In the genomic region with DNA sequence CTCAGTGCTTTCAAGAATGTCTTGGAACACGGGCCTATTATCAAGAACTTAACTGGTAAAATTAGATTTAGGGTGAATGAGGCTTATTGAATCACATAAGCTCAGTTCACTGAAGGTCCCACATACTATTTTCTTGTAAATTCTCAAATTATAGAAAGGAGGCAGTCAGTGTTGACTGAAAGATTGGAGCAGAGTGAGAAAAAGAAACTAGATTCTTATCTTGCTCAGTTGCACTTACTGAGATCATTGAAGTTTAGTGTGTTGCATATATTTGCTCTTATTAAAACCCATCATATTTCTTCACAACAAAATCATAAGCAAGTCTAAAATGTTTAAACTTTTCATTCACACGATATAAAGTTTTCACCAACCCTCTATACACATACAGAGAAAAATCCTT, we compare ENCODE assay signal across 22 cellular contexts. TPM values are rescaled to one million over a fixed set of nuclear protein-coding genes. Genes with fewer than 3 reads are reported as not detected.
DNase-seq lines count a peak whose midpoint lies in the region; ATAC-seq and TF ChIP-seq lines count a peak whose summit lies in the region.
"Had no signal": no experiment of that assay in that cellular context is flagged by ENCODE, and none has a peak within 500 bp of the region (broad histone marks: within the 10 kb centered on the region; RNA-seq: fewer than 3 reads in every experiment).

No MANE protein-coding gene starts in this region.

- no peak overlapping the region for H3K4me3 ChIP-seq in DND-41 (ENCODE audit: low read depth in 1 of 2, low read length in 2 of 2)
- H3K4me3 ChIP-seq: HAP-1, left ventricle myocardium inferior, pancreas had no signal

- H3K27ac ChIP-seq in DND-41 (ENCODE audit: low read length): peak overlapping the region; percentile 72
- H3K27ac ChIP-seq: left ventricle myocardium inferior, pancreas had no signal

- ATAC-seq in activated CD8-positive, alpha-beta memory T cell treated with anti-CD3 and anti-CD28 coated beads, Interleukin-2, amount 10 ng/mL, durations not matched to agents 7 days and 5 days: peak; percentile 18
- ATAC-seq in DND-41 (ENCODE audit: insufficient read depth, low read depth) (peak; percentile 55), HG03457 (IDR thresholded peaks at IDR 0.05; ENCODE audit: unreplicated experiment) (no peak)
- ATAC-seq in activated CD8-positive, alpha-beta T cell treated with anti-CD3 and anti-CD28 coated beads for 36 hours: no peak
- ATAC-seq in naive thymus-derived CD8-positive, alpha-beta T cell: no peak
- ATAC-seq: pancreas; stimulated activated naive B cell treated with anti-CD40 and anti-IgM and Interleukin-4, amounts not matched to agents 10 μg/mL and 1 μg/mL and 100 μg/mL, for 72 hours had no signal

- peak overlapping the region; percentile 68 for H3K4me2 ChIP-seq in DND-41 (ENCODE audit: insufficient read depth, low read length)

- intact Hi-C loops in activated CD8-positive, alpha-beta T cell treated with anti-CD3 and anti-CD28 coated beads for 36 hours (cut with micrococcal nuclease): no loop called here

- peaks cover 2% of the 10 kb centered on the region for H3K9me3 ChIP-seq in DND-41 (ENCODE audit: insufficient read depth, low read length, severe bottlenecking)
- H3K9me3 ChIP-seq: HAP-1, pancreas had no signal

- H3K27me3 Mint-ChIP-seq in activated CD8-positive, alpha-beta memory T cell treated with anti-CD3 and anti-CD28 coated beads, Interleukin-2, amount 10 ng/mL, durations not matched to agents 7 days and 5 days: no peaks in the 10 kb centered on the region
- no peaks in the 10 kb centered on the region for H3K27me3 Mint-ChIP-seq in activated CD8-positive, alpha-beta T cell treated with anti-CD3 and anti-CD28 coated beads for 36 hours
- H3K27me3 Mint-ChIP-seq in naive thymus-derived CD8-positive, alpha-beta T cell: peaks cover 0 to 4% (median 0%) of the 10 kb centered on the region in 5 donors

- TF ChIP-seq CTCF in DND-41 (IDR thresholded peaks at IDR 0.05; ENCODE audit: borderline replicate concordance, extremely low read depth, low read length, poor library complexity, severe bottlenecking): peak; percentile 8
- TF ChIP-seq CTCF in activated CD8-positive, alpha-beta T cell treated with anti-CD3 and anti-CD28 coated beads for 36 hours (IDR thresholded peaks at IDR 0.05): no peak

- H2AFZ ChIP-seq in DND-41 (ENCODE audit: low read depth, low read length): peak overlapping the region; percentile 51; the same call in 1 of the 2 replicates

- H4K20me1 ChIP-seq in DND-41 (ENCODE audit: insufficient read depth, low read length): no peaks in the 10 kb centered on the region

- H3K79me2 ChIP-seq in DND-41 (ENCODE audit: insufficient read depth, low read length): peaks cover 28% of the 10 kb centered on the region

- no peak for DNase-seq in activated CD8-positive, alpha-beta memory T cell treated with anti-CD3 and anti-CD28 coated beads, Interleukin-2, amount 10 ng/mL, durations not matched to agents 7 days and 5 days
- no peak for DNase-seq in activated CD8-positive, alpha-beta memory T cell treated with anti-CD3 and anti-CD28 coated beads for 24 hours
- DNase-seq in DND-41: no peak
- no peak for DNase-seq in activated CD8-positive, alpha-beta T cell treated with anti-CD3 and anti-CD28 coated beads for 36 hours
- peak in 1 of 10 donors; percentile 15 for DNase-seq in naive thymus-derived CD8-positive, alpha-beta T cell
- DNase-seq in DMS114 treated with DMSO at 0.1 percent for 48 hours (lab: John Stamatoyannopoulos, UW; ENCODE audit: unreplicated experiment): no peak
- no peak for DNase-seq in NCI-H146 treated with DMSO at 0.1 percent for 48 hours (lab: John Stamatoyannopoulos, UW; ENCODE audit: unreplicated experiment)
- DNase-seq: activated CD4-positive, CD25-positive, alpha-beta regulatory T cell treated with anti-CD3 and anti-CD28 coated beads, Interleukin-2, amount 50 U/mL, for 72 hours; activated gamma-delta T cell treated with Interleukin-2 at 50 U/mL for 16 hours; anterior cingulate cortex; C1 segment of cervical spinal cord; cortex of kidney; hypothalamus; left ventricle myocardium inferior; NCI-H1417; NCI-H2081 treated with DMSO at 0.1 percent for 48 hours; NCI-H345; nephron progenitor cell; pancreas; stimulated activated naive B cell treated with anti-CD40 and anti-IgM and Interleukin-4, amounts not matched to agents 10 μg/mL and 1 μg/mL and 100 μg/mL, for 72 hours had no signal

- H3K4me3 Mint-ChIP-seq in activated CD8-positive, alpha-beta memory T cell treated with anti-CD3 and anti-CD28 coated beads, Interleukin-2, amount 10 ng/mL, durations not matched to agents 7 days and 5 days: no peak overlapping the region
- H3K4me3 Mint-ChIP-seq in activated CD8-positive, alpha-beta T cell treated with anti-CD3 and anti-CD28 coated beads for 36 hours: no peak overlapping the region
- H3K4me3 Mint-ChIP-seq in naive thymus-derived CD8-positive, alpha-beta T cell: no peak overlapping the region
- H3K4me3 Mint-ChIP-seq: nephron progenitor cell; stimulated activated naive B cell treated with anti-CD40 and anti-IgM and Interleukin-4, amounts not matched to agents 10 μg/mL and 1 μg/mL and 100 μg/mL, for 72 hours had no signal

- H3K4me1 Mint-ChIP-seq in activated CD8-positive, alpha-beta memory T cell treated with anti-CD3 and anti-CD28 coated beads, Interleukin-2, amount 10 ng/mL, durations not matched to agents 7 days and 5 days: peaks cover 59% of the 10 kb centered on the region
- peaks cover 61% of the 10 kb centered on the region for H3K4me1 Mint-ChIP-seq in activated CD8-positive, alpha-beta T cell treated with anti-CD3 and anti-CD28 coated beads for 36 hours (ENCODE audit: low read depth)
- peaks cover 6 to 46% (median 25%) of the 10 kb centered on the region in 4 donors for H3K4me1 Mint-ChIP-seq in naive thymus-derived CD8-positive, alpha-beta T cell

- CTCF ChIA-PET in activated CD8-positive, alpha-beta memory T cell treated with anti-CD3 and anti-CD28 coated beads, Interleukin-2, amount 10 ng/mL, durations not matched to agents 7 days and 5 days (lab: Charles Lee): interaction anchor here (0.7 to 2.1 kb wide), 3 partner anchors 11 to 32 kb away, joined by 3 to 6 read pairs (median 4); no protein-coding TSS in a partner anchor
- CTCF ChIA-PET in activated CD8-positive, alpha-beta T cell treated with anti-CD3 and anti-CD28 coated beads for 36 hours (lab: Charles Lee): interaction anchor here (1.0 to 2.4 kb wide), 7 partner anchors 13 to 487 kb away, joined by 3 to 5 read pairs (median 3); a partner anchor contains a TSS

- H3K4me1 ChIP-seq in DND-41 (ENCODE audit: insufficient read depth, low read length): peaks cover 61% of the 10 kb centered on the region
- H3K4me1 ChIP-seq: left ventricle myocardium inferior had no signal

- peaks cover 9% of the 10 kb centered on the region for H3K36me3 ChIP-seq in DND-41 (ENCODE audit: insufficient read depth, low read length)
- H3K36me3 ChIP-seq: HAP-1, left ventricle myocardium inferior, pancreas had no signal

- H3K36me3 Mint-ChIP-seq in activated CD8-positive, alpha-beta memory T cell treated with anti-CD3 and anti-CD28 coated beads, Interleukin-2, amount 10 ng/mL, durations not matched to agents 7 days and 5 days: peaks cover 26% of the 10 kb centered on the region
- peaks cover 3% of the 10 kb centered on the region for H3K36me3 Mint-ChIP-seq in activated CD8-positive, alpha-beta T cell treated with anti-CD3 and anti-CD28 coated beads for 36 hours (ENCODE audit: low read depth)
- H3K36me3 Mint-ChIP-seq in naive thymus-derived CD8-positive, alpha-beta T cell: peaks cover 0 to 7% (median 3%) of the 10 kb centered on the region in 3 donors

- no peaks in the 10 kb centered on the region for H3K27me3 ChIP-seq in DND-41 (ENCODE audit: insufficient read depth, low read length, poor library complexity)
- H3K27me3 ChIP-seq: pancreas had no signal

- H3K9ac ChIP-seq in DND-41 (ENCODE audit: low read depth, low read length): peak overlapping the region; percentile 44

- peaks cover 7% of the 10 kb centered on the region for H3K9me3 Mint-ChIP-seq in activated CD8-positive, alpha-beta memory T cell treated with anti-CD3 and anti-CD28 coated beads, Interleukin-2, amount 10 ng/mL, durations not matched to agents 7 days and 5 days (ENCODE audit: low read depth)
- H3K9me3 Mint-ChIP-seq in activated CD8-positive, alpha-beta T cell treated with anti-CD3 and anti-CD28 coated beads for 36 hours: peaks cover 6% of the 10 kb centered on the region
- peaks cover 0 to 15% (median 7%) of the 10 kb centered on the region in 9 donors for H3K9me3 Mint-ChIP-seq in naive thymus-derived CD8-positive, alpha-beta T cell

- H3K27ac Mint-ChIP-seq in activated CD8-positive, alpha-beta memory T cell treated with anti-CD3 and anti-CD28 coated beads, Interleukin-2, amount 10 ng/mL, durations not matched to agents 7 days and 5 days: peak overlapping the region; percentile 73
- H3K27ac Mint-ChIP-seq in activated CD8-positive, alpha-beta T cell treated with anti-CD3 and anti-CD28 coated beads for 36 hours: peak overlapping the region; percentile 60
- peak overlapping the region in 7 of 10 donors; percentile 9 to 76 (median 39) for H3K27ac Mint-ChIP-seq in naive thymus-derived CD8-positive, alpha-beta T cell
- H3K27ac Mint-ChIP-seq: nephron progenitor cell; stimulated activated naive B cell treated with anti-CD40 and anti-IgM and Interleukin-4, amounts not matched to agents 10 μg/mL and 1 μg/mL and 100 μg/mL, for 72 hours had no signal

- POLR2A ChIA-PET in activated CD8-positive, alpha-beta T cell treated with anti-CD3 and anti-CD28 coated beads for 36 hours (lab: Charles Lee): interaction anchor here (0.9 kb wide), 1 partner anchor 56 kb away, joined by 3 read pairs; no protein-coding TSS in a partner anchor
- POLR2A ChIA-PET in naive thymus-derived CD8-positive, alpha-beta T cell (lab: Charles Lee): no interaction called here

RNA-seq across cellular contexts. Expression of a gene that starts 3.9 kb away (rescaled TPM):
- total RNA-seq in activated CD8-positive, alpha-beta memory T cell treated with anti-CD3 and anti-CD28 coated beads, Interleukin-2, amount 10 ng/mL, durations not matched to agents 7 days and 5 days: 10 to 100 TPM; 27.1 to 35.7 TPM
- total RNA-seq in activated CD8-positive, alpha-beta T cell treated with anti-CD3 and anti-CD28 coated beads for 36 hours: 10 to 100 TPM; 27.5 to 29.4 TPM
- total RNA-seq in naive thymus-derived CD8-positive, alpha-beta T cell: 1 to 10 TPM in 1 of 2 experiments, under 1 TPM in 1; 0.58 to 1.7 TPM
- polyA plus RNA-seq in naive thymus-derived CD8-positive, alpha-beta T cell: 10 to 100 TPM in 1 of 3 donors, 1 to 10 TPM in 2; 3.9 to 37.6 (median 4.8) TPM

Comparison
In these comparisons a context has a peak if more than half of its experiments do, and no peak if none do; other contexts are left out.
1. ATAC-seq: peak in activated CD8-positive, alpha-beta memory T cell treated with anti-CD3 and anti-CD28 coated beads, Interleukin-2, amount 10 ng/mL, durations not matched to agents 7 days and 5 days (single experiment) and DND-41 (single experiment); none in activated CD8-positive, alpha-beta T cell treated with anti-CD3 and anti-CD28 coated beads for 36 hours (single experiment), naive thymus-derived CD8-positive, alpha-beta T cell (0 of 2) and HG03457 (single experiment).
2. RNA of a gene that starts 3.9 kb away (total RNA-seq): 27.1 to 35.7 TPM in activated CD8-positive, alpha-beta memory T cell treated with anti-CD3 and anti-CD28 coated beads, Interleukin-2, amount 10 ng/mL, durations not matched to agents 7 days and 5 days and 27.5 to 29.4 TPM in activated CD8-positive, alpha-beta T cell treated with anti-CD3 and anti-CD28 coated beads for 36 hours; 0.58 to 1.7 TPM in naive thymus-derived CD8-positive, alpha-beta T cell; every median in the first group is over 10 times any median in the second.
3. Peak in every context shown above with its lines, with median percentiles within 50 percentile points of each other: H3K27ac Mint-ChIP-seq.